In the genomic region with DNA sequence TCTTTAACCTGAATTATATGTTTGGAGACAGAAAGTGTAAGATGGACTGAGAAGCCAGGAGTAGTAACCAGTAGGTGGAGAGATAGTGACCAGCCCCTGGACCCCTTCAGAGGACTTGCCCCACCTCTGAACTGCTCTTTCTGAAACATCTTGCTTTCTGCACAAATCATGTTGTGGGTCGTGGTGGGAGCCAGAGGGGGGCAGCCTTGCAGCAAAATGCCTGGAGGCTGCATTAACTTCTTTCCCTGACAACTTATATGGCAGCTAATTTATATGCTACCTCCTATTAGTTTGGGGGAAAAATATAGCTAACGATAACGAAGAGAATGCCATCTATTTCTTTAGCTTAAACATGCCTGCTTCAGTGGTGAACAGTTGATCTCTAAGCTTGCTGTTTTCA, we compare ENCODE assay signal across 1 cellular context.
TF ChIP-seq lines count a peak whose summit lies in the region.

No MANE protein-coding gene starts in this region.

TF ChIP-seq in SK-N-SH treated with all-trans-retinoic acid at 6 μM for 48 hours, 23 proteins besides CTCF, POLR2A, EP300 and RAD21 (continued from another document):
- TF ChIP-seq, protein P1, sequence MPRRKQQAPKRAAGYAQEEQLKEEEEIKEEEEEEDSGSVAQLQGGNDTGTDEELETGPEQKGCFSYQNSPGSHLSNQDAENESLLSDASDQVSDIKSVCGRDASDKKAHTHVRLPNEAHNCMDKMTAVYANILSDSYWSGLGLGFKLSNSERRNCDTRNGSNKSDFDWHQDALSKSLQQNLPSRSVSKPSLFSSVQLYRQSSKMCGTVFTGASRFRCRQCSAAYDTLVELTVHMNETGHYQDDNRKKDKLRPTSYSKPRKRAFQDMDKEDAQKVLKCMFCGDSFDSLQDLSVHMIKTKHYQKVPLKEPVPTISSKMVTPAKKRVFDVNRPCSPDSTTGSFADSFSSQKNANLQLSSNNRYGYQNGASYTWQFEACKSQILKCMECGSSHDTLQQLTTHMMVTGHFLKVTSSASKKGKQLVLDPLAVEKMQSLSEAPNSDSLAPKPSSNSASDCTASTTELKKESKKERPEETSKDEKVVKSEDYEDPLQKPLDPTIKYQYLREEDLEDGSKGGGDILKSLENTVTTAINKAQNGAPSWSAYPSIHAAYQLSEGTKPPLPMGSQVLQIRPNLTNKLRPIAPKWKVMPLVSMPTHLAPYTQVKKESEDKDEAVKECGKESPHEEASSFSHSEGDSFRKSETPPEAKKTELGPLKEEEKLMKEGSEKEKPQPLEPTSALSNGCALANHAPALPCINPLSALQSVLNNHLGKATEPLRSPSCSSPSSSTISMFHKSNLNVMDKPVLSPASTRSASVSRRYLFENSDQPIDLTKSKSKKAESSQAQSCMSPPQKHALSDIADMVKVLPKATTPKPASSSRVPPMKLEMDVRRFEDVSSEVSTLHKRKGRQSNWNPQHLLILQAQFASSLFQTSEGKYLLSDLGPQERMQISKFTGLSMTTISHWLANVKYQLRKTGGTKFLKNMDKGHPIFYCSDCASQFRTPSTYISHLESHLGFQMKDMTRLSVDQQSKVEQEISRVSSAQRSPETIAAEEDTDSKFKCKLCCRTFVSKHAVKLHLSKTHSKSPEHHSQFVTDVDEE (CRISPR knock-in tag; IDR thresholded peaks at IDR 0.05) = no peak
- TF ChIP-seq, protein P2, sequence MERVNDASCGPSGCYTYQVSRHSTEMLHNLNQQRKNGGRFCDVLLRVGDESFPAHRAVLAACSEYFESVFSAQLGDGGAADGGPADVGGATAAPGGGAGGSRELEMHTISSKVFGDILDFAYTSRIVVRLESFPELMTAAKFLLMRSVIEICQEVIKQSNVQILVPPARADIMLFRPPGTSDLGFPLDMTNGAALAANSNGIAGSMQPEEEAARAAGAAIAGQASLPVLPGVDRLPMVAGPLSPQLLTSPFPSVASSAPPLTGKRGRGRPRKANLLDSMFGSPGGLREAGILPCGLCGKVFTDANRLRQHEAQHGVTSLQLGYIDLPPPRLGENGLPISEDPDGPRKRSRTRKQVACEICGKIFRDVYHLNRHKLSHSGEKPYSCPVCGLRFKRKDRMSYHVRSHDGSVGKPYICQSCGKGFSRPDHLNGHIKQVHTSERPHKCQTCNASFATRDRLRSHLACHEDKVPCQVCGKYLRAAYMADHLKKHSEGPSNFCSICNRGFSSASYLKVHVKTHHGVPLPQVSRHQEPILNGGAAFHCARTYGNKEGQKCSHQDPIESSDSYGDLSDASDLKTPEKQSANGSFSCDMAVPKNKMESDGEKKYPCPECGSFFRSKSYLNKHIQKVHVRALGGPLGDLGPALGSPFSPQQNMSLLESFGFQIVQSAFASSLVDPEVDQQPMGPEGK (CRISPR knock-in tag; IDR thresholded peaks at IDR 0.05; ENCODE audit: borderline replicate concordance) = no peak
- no peak for TF ChIP-seq ESRRG (CRISPR knock-in tag; IDR thresholded peaks at IDR 0.05)
